Comparison of ENCODE assay signal across 9 cellular contexts in the genomic region with DNA sequence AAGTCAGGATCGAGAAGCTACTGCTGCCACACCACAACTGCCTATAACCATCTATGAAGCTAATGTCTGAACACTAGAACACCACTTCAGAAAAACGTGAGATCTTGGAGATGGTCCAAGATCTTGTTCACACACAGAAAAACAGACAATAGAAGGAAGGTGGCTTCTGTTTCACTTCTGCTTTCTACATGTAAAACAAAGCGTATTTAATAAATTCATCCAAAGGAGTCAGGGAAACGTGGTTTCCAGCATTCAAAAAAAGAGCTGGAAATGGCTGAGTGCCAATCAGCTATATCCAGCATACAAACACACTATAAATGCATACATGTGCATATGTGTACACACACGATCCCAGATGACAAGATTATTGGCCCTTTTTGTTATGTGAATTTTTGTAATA.
DNase-seq lines count a peak whose midpoint lies in the region; ATAC-seq and TF ChIP-seq lines count a peak whose summit lies in the region.
"Had no signal": no experiment of that assay in that cellular context is flagged by ENCODE, and none has a peak within 500 bp of the region (broad histone marks: within the 10 kb centered on the region; RNA-seq: fewer than 3 reads in every experiment).

No MANE protein-coding gene starts in this region.

- no peak overlapping the region for H3K27ac Mint-ChIP-seq in natural killer cell treated with Interleukin-12 subunit alpha and Interleukin-12 subunit beta and Interleukin-15 and Interleukin-18, amount 100 ng/mL, for 72 hours
- peak overlapping the region in 1 of 2 donors; percentile 71 for H3K27ac Mint-ChIP-seq in natural killer cell

- peaks cover 0 to 2% of the 10 kb centered on the region in 2 donors for H3K27me3 Mint-ChIP-seq in natural killer cell treated with Interleukin-12 subunit alpha and Interleukin-12 subunit beta and Interleukin-15 and Interleukin-18, amount 100 ng/mL, for 72 hours
- no peaks in the 10 kb centered on the region for H3K27me3 Mint-ChIP-seq in natural killer cell (ENCODE audit: low read depth in 2 of 2)

- peaks cover 30 to 45% of the 10 kb centered on the region in 2 donors for H3K4me1 Mint-ChIP-seq in natural killer cell treated with Interleukin-12 subunit alpha and Interleukin-12 subunit beta and Interleukin-15 and Interleukin-18, amount 100 ng/mL, for 72 hours (ENCODE audit: low read depth in 2 of 2)
- H3K4me1 Mint-ChIP-seq in natural killer cell = peaks cover 16 to 31% of the 10 kb centered on the region in 2 donors

- intact Hi-C loops in natural killer cell (cut with micrococcal nuclease) = no loop called here

- no peak for DNase-seq in natural killer cell treated with Interleukin-12 subunit alpha and Interleukin-12 subunit beta and Interleukin-15 and Interleukin-18, amount 100 ng/mL, for 72 hours (ENCODE audit: low spot score)
- no peak for DNase-seq in natural killer cell
- DNase-seq in RPMI7951 (ENCODE audit: low read depth) = peak; percentile 24
- DNase-seq in putamen (ENCODE audit: low spot score) = no peak
- no peak for DNase-seq in activated CD8-positive, alpha-beta memory T cell treated with anti-CD3 and anti-CD28 coated beads, Interleukin-2, amount 50 U/mL, for 48 hours
- no peak for DNase-seq in stimulated activated CD4-positive, alpha-beta T cell treated with anti-CD3 and anti-CD28 coated beads, Interleukin-4, amount 100 ng/mL, for 4 hours
- DNase-seq in DMS 273 treated with DMSO at 0.1 percent for 48 hours (lab: John Stamatoyannopoulos, UW) = no peak

- no peak for ATAC-seq in natural killer cell treated with Interleukin-12 subunit alpha and Interleukin-12 subunit beta and Interleukin-15 and Interleukin-18, amount 100 ng/mL, for 72 hours
- ATAC-seq in natural killer cell (no peak), HG03064 (IDR thresholded peaks at IDR 0.05; ENCODE audit: low read depth, unreplicated experiment) (peak; percentile 85)
- ATAC-seq: Panc1 had no signal

- no peak for TF ChIP-seq CTCF in natural killer cell (IDR thresholded peaks at IDR 0.05)

- peak overlapping the region; percentile 80 for H3K4me3 Mint-ChIP-seq in natural killer cell treated with Interleukin-12 subunit alpha and Interleukin-12 subunit beta and Interleukin-15 and Interleukin-18, amount 100 ng/mL, for 72 hours
- no peak overlapping the region for H3K4me3 Mint-ChIP-seq in natural killer cell

- H3K9me3 Mint-ChIP-seq in natural killer cell treated with Interleukin-12 subunit alpha and Interleukin-12 subunit beta and Interleukin-15 and Interleukin-18, amount 100 ng/mL, for 72 hours = no peaks in the 10 kb centered on the region
- peaks cover 0 to 2% of the 10 kb centered on the region in 2 donors for H3K9me3 Mint-ChIP-seq in natural killer cell

- H3K36me3 Mint-ChIP-seq in natural killer cell treated with Interleukin-12 subunit alpha and Interleukin-12 subunit beta and Interleukin-15 and Interleukin-18, amount 100 ng/mL, for 72 hours = peaks cover 3% of the 10 kb centered on the region
- no peaks in the 10 kb centered on the region for H3K36me3 Mint-ChIP-seq in natural killer cell
